ENCODE assay signal across 18 cellular contexts in genomic region chr11:133476570-133477262, GRCh38. TPM values are rescaled to one million over a fixed set of nuclear protein-coding genes. Genes with fewer than 3 reads are reported as not detected.
"Had no signal": no experiment of that assay in that cellular context is flagged by ENCODE, and none has a peak within 500 bp of the region (broad histone marks: within the 10 kb centered on the region; RNA-seq: fewer than 3 reads in every experiment).

No MANE protein-coding gene starts in this region.

- H3K27ac ChIP-seq: heart left ventricle, neutrophil, right atrium auricular region, skin epidermis, stomach, thoracic aorta had no signal

- H3K9me3 Mint-ChIP-seq: activated naive CD8-positive, alpha-beta T cell treated with anti-CD3 and anti-CD28 coated beads, Interleukin-2, amount 10 ng/mL, durations not matched to agents 7 days and 5 days; mesothelial cell of epicardium had no signal

- H3K36me3 Mint-ChIP-seq: activated naive CD8-positive, alpha-beta T cell treated with anti-CD3 and anti-CD28 coated beads, Interleukin-2, amount 10 ng/mL, durations not matched to agents 7 days and 5 days; mesothelial cell of epicardium had no signal

- H3K9me3 ChIP-seq: heart left ventricle, neutrophil, right atrium auricular region, stomach, thoracic aorta had no signal

- H3K4me1 ChIP-seq: heart left ventricle, right atrium auricular region, stomach had no signal

- H3K4me3 Mint-ChIP-seq: activated naive CD8-positive, alpha-beta T cell treated with anti-CD3 and anti-CD28 coated beads, Interleukin-2, amount 10 ng/mL, durations not matched to agents 7 days and 5 days; mesothelial cell of epicardium had no signal

- ATAC-seq: heart left ventricle had no signal

- FAIRE-seq: frontal cortex, urothelium cell line had no signal

- H3K27me3 Mint-ChIP-seq: activated naive CD8-positive, alpha-beta T cell treated with anti-CD3 and anti-CD28 coated beads, Interleukin-2, amount 10 ng/mL, durations not matched to agents 7 days and 5 days had no signal

- H3K36me3 ChIP-seq: heart left ventricle, neutrophil, right atrium auricular region, stomach, thoracic aorta had no signal

- DNase-seq: activated CD4-positive, alpha-beta T cell treated with anti-CD3 and anti-CD28 coated beads, Interleukin-2, amount 50 U/mL, for 48 hours; activated CD4-positive, CD25-positive, alpha-beta regulatory T cell treated with anti-CD3 and anti-CD28 coated beads, Interleukin-2, amount 50 U/mL, for 72 hours; activated naive CD8-positive, alpha-beta T cell treated with anti-CD3 and anti-CD28 coated beads, Interleukin-2, amount 10 ng/mL, durations not matched to agents 7 days and 5 days; activated T-cell treated with anti-CD3 and anti-CD28 coated beads, Interleukin-2, amount 50 U/mL, for 48 hours; anterior cingulate cortex; heart left ventricle; kidney glomerular epithelial cell; stimulated activated CD4-positive, alpha-beta T cell treated with anti-CD3 and anti-CD28 coated beads, Interleukin-4, amount 100 ng/mL, for 4 hours; stomach; T-helper 2 cell had no signal

- H3K27me3 ChIP-seq: heart left ventricle, neutrophil, right atrium auricular region had no signal

- H3K4me1 Mint-ChIP-seq: activated naive CD8-positive, alpha-beta T cell treated with anti-CD3 and anti-CD28 coated beads, Interleukin-2, amount 10 ng/mL, durations not matched to agents 7 days and 5 days; mesothelial cell of epicardium had no signal

- H3K4me3 ChIP-seq: heart left ventricle, right atrium auricular region, skin epidermis, stomach, thoracic aorta had no signal

- H3K27ac Mint-ChIP-seq: activated naive CD8-positive, alpha-beta T cell treated with anti-CD3 and anti-CD28 coated beads, Interleukin-2, amount 10 ng/mL, durations not matched to agents 7 days and 5 days; mesothelial cell of epicardium had no signal

RNA-seq across cellular contexts. Expression of gene OPCML, which starts 55.6 kb away (rescaled TPM):
- total RNA-seq: activated naive CD8-positive, alpha-beta T cell treated with anti-CD3 and anti-CD28 coated beads, Interleukin-2, amount 10 ng/mL, durations not matched to agents 7 days and 5 days; myocyte; thoracic aorta had no signal
